ENCODE assay signal across 20 cellular contexts in the genomic region with DNA sequence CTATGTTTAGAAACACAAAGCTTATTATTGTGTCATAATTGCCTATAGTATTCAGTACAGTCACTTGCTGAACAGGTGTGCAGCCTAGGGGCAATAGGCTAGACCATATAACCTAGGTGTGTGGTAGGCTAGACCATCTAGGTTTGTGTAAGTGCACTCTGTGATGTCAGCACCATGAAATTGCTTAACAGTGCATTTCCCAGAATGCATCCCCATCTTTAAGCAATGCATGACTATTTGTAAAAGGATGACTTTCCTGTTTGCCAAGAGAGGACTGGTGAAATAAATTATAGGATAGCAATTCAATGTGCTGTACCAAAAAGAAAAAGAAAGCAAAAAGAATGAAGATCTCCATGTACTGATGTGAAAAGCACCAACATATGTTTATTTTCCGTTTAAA.
DNase-seq lines count a peak whose midpoint lies in the region; TF ChIP-seq lines count a peak whose summit lies in the region.
"Had no signal": no experiment of that assay in that cellular context is flagged by ENCODE, and none has a peak within 500 bp of the region (broad histone marks: within the 10 kb centered on the region; RNA-seq: fewer than 3 reads in every experiment).

No MANE protein-coding gene starts in this region.

- no peak for TF ChIP-seq CTCF in fibroblast of mammary gland (conservative IDR thresholded peaks at IDR 0.05; ENCODE audit: control insufficient read depth, insufficient read depth, low read depth, low read length)

- H3K4me3 ChIP-seq in fibroblast of mammary gland (ENCODE audit: control insufficient read depth, low read depth, low read length) = no peak overlapping the region
- H3K4me3 ChIP-seq: K562, SK-N-MC had no signal

- DNase-seq in AG08395 (ENCODE audit: low spot score) = peak; percentile 14
- DNase-seq in GM04503 (ENCODE audit: low read depth) = peak; percentile 18
- DNase-seq in NCI-H226 = peak; percentile 25
- DNase-seq in fibroblast of mammary gland (ENCODE audit: low read depth) = peak; percentile 17
- no peak for DNase-seq in activated T-cell treated with anti-CD3 and anti-CD28 coated beads, Interleukin-2, amount 50 U/mL, for 1 hour
- no peak for DNase-seq in activated CD4-positive, alpha-beta T cell treated with anti-CD3 and anti-CD28 coated beads, Interleukin-2, amount 50 U/mL, for 48 hours
- no peak for DNase-seq in OCI-M2 (lab: John Stamatoyannopoulos, UW; ENCODE audit: unreplicated experiment)
- DNase-seq: Calu3, DMS79 treated with DMSO at 0.1 percent for 48 hours, GF-D8, H9, Kasumi-1, MV-4-11, NCI-H1105 treated with DMSO at 0.1 percent for 48 hours, NCI-H1694 treated with DMSO at 0.1 percent for 48 hours, NCI-H2171, NCI-H524 treated with DMSO at 0.1 percent for 48 hours, SIG-M5 had no signal

Comparison
In these comparisons a context has a peak if more than half of its experiments do, and no peak if none do; other contexts are left out.
1. DNase-seq: peak in AG08395 (single experiment), GM04503 (single experiment), NCI-H226 (single experiment) and fibroblast of mammary gland (single experiment); none in activated T-cell treated with anti-CD3 and anti-CD28 coated beads, Interleukin-2, amount 50 U/mL, for 1 hour (single experiment), activated CD4-positive, alpha-beta T cell treated with anti-CD3 and anti-CD28 coated beads, Interleukin-2, amount 50 U/mL, for 48 hours (0 of 2) and OCI-M2 (single experiment).